In genomic region chr3:38164966-38165721, GRCh38 we compare ENCODE assay signal across 1 cellular context.
TF ChIP-seq lines count a peak whose summit lies in the region.

OXSR1 (plus strand) TSS chr3:38165537; CDS start chr3:38165877, 340 bp downstream.

TF ChIP-seq in HepG2, 621 proteins besides CTCF, POLR2A, EP300 and RAD21 (continued from another document and continues in another):
- TF ChIP-seq PAXIP1 (CRISPR knock-in tag; conservative IDR thresholded peaks at IDR 0.05), result peak; percentile 56; the same call in 1 of the 2 replicates
- peak; percentile 81; the same call in 1 of the 2 replicates for TF ChIP-seq ZGPAT (CRISPR knock-in tag; IDR thresholded peaks at IDR 0.05)
- peak; percentile 91 for TF ChIP-seq E2F1 (CRISPR knock-in tag; IDR thresholded peaks at IDR 0.05)
- peak; percentile 74; the same call in 1 of the 2 replicates for TF ChIP-seq XBP1 (CRISPR knock-in tag; IDR thresholded peaks at IDR 0.05)
- no peak for TF ChIP-seq RFX1 (IDR thresholded peaks at IDR 0.05)
- TF ChIP-seq ZNF225 (CRISPR knock-in tag; IDR thresholded peaks at IDR 0.05), result no peak
- peak; percentile 71; the same call in 1 of the 2 replicates for TF ChIP-seq ZNF709 (CRISPR knock-in tag; IDR thresholded peaks at IDR 0.05)
- TF ChIP-seq FUBP1 (CRISPR knock-in tag; IDR thresholded peaks at IDR 0.05; ENCODE audit: borderline replicate concordance), result no peak
- no peak; the same call in 1 of the 2 replicates for TF ChIP-seq ZKSCAN8 (CRISPR knock-in tag; IDR thresholded peaks at IDR 0.05; ENCODE audit: borderline replicate concordance)
- TF ChIP-seq ZSCAN9 (CRISPR knock-in tag; IDR thresholded peaks at IDR 0.05; ENCODE audit: borderline replicate concordance), result peak; percentile 27; the same call in 1 of the 2 replicates
- no peak; the same call in 1 of the 2 replicates for TF ChIP-seq ZNF33B (CRISPR knock-in tag; IDR thresholded peaks at IDR 0.05)
- no peak for TF ChIP-seq MBNL3 (CRISPR knock-in tag; conservative IDR thresholded peaks at IDR 0.05)
- TF ChIP-seq NR2F2 (IDR thresholded peaks at IDR 0.05; ENCODE audit: borderline replicate concordance, low read depth), result no peak
- no peak for TF ChIP-seq ZNF484 (CRISPR knock-in tag; IDR thresholded peaks at IDR 0.05; ENCODE audit: borderline replicate concordance, low read depth)
- TF ChIP-seq SP4 (CRISPR knock-in tag; IDR thresholded peaks at IDR 0.05), result peak; percentile 97
- 0 out of 2 replicates have a peak, but pooled peaks have one; percentile 45 for TF ChIP-seq BRCA1 (CRISPR knock-in tag; IDR thresholded peaks at IDR 0.05)
- TF ChIP-seq MXI1 (IDR thresholded peaks at IDR 0.05; ENCODE audit: borderline replicate concordance, low read depth, low read length), result 0 out of 3 replicates have a peak, but pooled peaks have one; percentile 25
- TF ChIP-seq SNAPC5 (CRISPR knock-in tag; IDR thresholded peaks at IDR 0.05; ENCODE audit: borderline replicate concordance), result no peak
- peak; percentile 75 for TF ChIP-seq ZNF746 (CRISPR knock-in tag; IDR thresholded peaks at IDR 0.05)
- no peak for TF ChIP-seq PPARG (CRISPR knock-in tag; conservative IDR thresholded peaks at IDR 0.05)
- peak; percentile 13; the same call in 1 of the 2 replicates for TF ChIP-seq NCOA2 (CRISPR knock-in tag; IDR thresholded peaks at IDR 0.05)
- peak; percentile 41 for TF ChIP-seq RBM39 (IDR thresholded peaks at IDR 0.05; ENCODE audit: low read depth, low read length, poor library complexity, severe bottlenecking)
- TF ChIP-seq THRA (CRISPR knock-in tag; IDR thresholded peaks at IDR 0.05; ENCODE audit: borderline replicate concordance), result no peak
- peak; percentile 78; the same call in 1 of the 2 replicates for TF ChIP-seq HNF1B (CRISPR knock-in tag; IDR thresholded peaks at IDR 0.05)
- TF ChIP-seq ZNF335 (CRISPR knock-in tag; IDR thresholded peaks at IDR 0.05), result no peak
- 0 out of 2 replicates have a peak, but pooled peaks have one; percentile 13 for TF ChIP-seq ZNF160 (CRISPR knock-in tag; IDR thresholded peaks at IDR 0.05)
- peak; percentile 62; the same call in 1 of the 2 replicates for TF ChIP-seq PHF20 (CRISPR knock-in tag; IDR thresholded peaks at IDR 0.05)
- no peak for TF ChIP-seq SIX1 (CRISPR knock-in tag; IDR thresholded peaks at IDR 0.05; ENCODE audit: borderline replicate concordance)
- peak; percentile 70 for TF ChIP-seq ZFP91 (CRISPR knock-in tag; IDR thresholded peaks at IDR 0.05; ENCODE audit: borderline replicate concordance)
- no peak for TF ChIP-seq FIP1L1 (IDR thresholded peaks at IDR 0.05; ENCODE audit: borderline replicate concordance, insufficient read depth, low read depth, low read length)
- TF ChIP-seq ZNF784 (CRISPR knock-in tag; IDR thresholded peaks at IDR 0.05; ENCODE audit: borderline replicate concordance), result peak; percentile 68; the same call in 1 of the 2 replicates
- TF ChIP-seq ZBTB20 (CRISPR knock-in tag; IDR thresholded peaks at IDR 0.05; ENCODE audit: borderline replicate concordance, low read depth), result peak; percentile 52; the same call in 1 of the 2 replicates
- TF ChIP-seq ZNF770 (CRISPR knock-in tag; IDR thresholded peaks at IDR 0.05), result no peak
- TF ChIP-seq ZNF580 (CRISPR knock-in tag; IDR thresholded peaks at IDR 0.05; ENCODE audit: borderline replicate concordance, low read depth), result peak; percentile 44; the same call in 1 of the 2 replicates
- peak; percentile 19; the same call in 1 of the 2 replicates for TF ChIP-seq FOXK1 (CRISPR knock-in tag; IDR thresholded peaks at IDR 0.05; ENCODE audit: borderline replicate concordance, low read depth)
- TF ChIP-seq KAT2B (IDR thresholded peaks at IDR 0.05; ENCODE audit: borderline replicate concordance, low read depth, low read length), result no peak
- peak; percentile 87 for TF ChIP-seq ZMYM2 (CRISPR knock-in tag; IDR thresholded peaks at IDR 0.05)
- 0 out of 2 replicates have a peak, but pooled peaks have one; percentile 6 for TF ChIP-seq ZBTB49 (CRISPR knock-in tag; IDR thresholded peaks at IDR 0.05; ENCODE audit: borderline replicate concordance)
